In genomic region chr15:101600024-101600423, GRCh38 we compare ENCODE assay signal across 17 cellular contexts. TPM values are rescaled to one million over a fixed set of nuclear protein-coding genes. Genes with fewer than 3 reads are reported as not detected.
DNase-seq lines count a peak whose midpoint lies in the region; ATAC-seq and TF ChIP-seq lines count a peak whose summit lies in the region.
"Had no signal": no experiment of that assay in that cellular context is flagged by ENCODE, and none has a peak within 500 bp of the region (broad histone marks: within the 10 kb centered on the region; RNA-seq: fewer than 3 reads in every experiment).

No MANE protein-coding gene starts in this region.

- peaks cover 57% of the 10 kb centered on the region for H3K27me3 ChIP-seq in foreskin keratinocyte

- no peaks in the 10 kb centered on the region for H3K36me3 Mint-ChIP-seq in activated CD4-positive, alpha-beta T cell treated with anti-CD3 and anti-CD28 coated beads for 36 hours (ENCODE audit: low read depth)

- no peaks in the 10 kb centered on the region for H3K4me1 ChIP-seq in foreskin keratinocyte

- POLR2A ChIA-PET in activated CD4-positive, alpha-beta T cell treated with anti-CD3 and anti-CD28 coated beads for 36 hours (lab: Charles Lee): no interaction called here

- CTCF ChIA-PET in activated CD4-positive, alpha-beta T cell treated with anti-CD3 and anti-CD28 coated beads for 36 hours (lab: Charles Lee): no interaction called here

- no peak overlapping the region for H3K27ac Mint-ChIP-seq in activated CD4-positive, alpha-beta T cell treated with anti-CD3 and anti-CD28 coated beads for 36 hours
- H3K27ac Mint-ChIP-seq: CD4-positive, CD25-positive, alpha-beta regulatory T cell; IgD-negative memory B cell had no signal

- H3K4me3 Mint-ChIP-seq in activated CD4-positive, alpha-beta T cell treated with anti-CD3 and anti-CD28 coated beads for 36 hours: no peak overlapping the region
- H3K4me3 Mint-ChIP-seq: CD4-positive, CD25-positive, alpha-beta regulatory T cell; IgD-negative memory B cell had no signal

- peaks cover 48% of the 10 kb centered on the region for H3K27me3 Mint-ChIP-seq in activated CD4-positive, alpha-beta T cell treated with anti-CD3 and anti-CD28 coated beads for 36 hours

- no peaks in the 10 kb centered on the region for H3K4me1 Mint-ChIP-seq in activated CD4-positive, alpha-beta T cell treated with anti-CD3 and anti-CD28 coated beads for 36 hours
- H3K4me1 Mint-ChIP-seq: CD4-positive, CD25-positive, alpha-beta regulatory T cell; IgD-negative memory B cell had no signal

- H3K9me3 Mint-ChIP-seq in activated CD4-positive, alpha-beta T cell treated with anti-CD3 and anti-CD28 coated beads for 36 hours (ENCODE audit: low read depth): peaks cover 18% of the 10 kb centered on the region

- ATAC-seq in activated CD4-positive, alpha-beta T cell treated with anti-CD3 and anti-CD28 coated beads for 36 hours: peak; percentile 53
- ATAC-seq in foreskin keratinocyte (peak; percentile 55), left cardiac atrium (no peak), GM18502 (IDR thresholded peaks at IDR 0.05; ENCODE audit: poor library complexity, unreplicated experiment) (no peak), SK-N-SH treated with all-trans-retinoic acid at 6 μM for 48 hours (no peak), HG03139 (IDR thresholded peaks at IDR 0.05; ENCODE audit: unreplicated experiment) (no peak)

- DNase-seq in activated CD4-positive, alpha-beta T cell treated with anti-CD3 and anti-CD28 coated beads for 36 hours: no peak
- no peak for DNase-seq in activated CD4-positive, alpha-beta T cell treated with anti-CD3 and anti-CD28 coated beads, Interleukin-2, amount 50 U/mL, for 48 hours
- DNase-seq in NCI-H69 (lab: John Stamatoyannopoulos, UW): peak; percentile 49
- DNase-seq in foreskin keratinocyte: no peak
- DNase-seq in left cardiac atrium: no peak
- DNase-seq: AML-193, H7, NCI-H1048, NCI-H1694 treated with DMSO at 0.1 percent for 48 hours, NCI-H446, T-helper 1 cell had no signal

- TF ChIP-seq CTCF in foreskin keratinocyte (conservative IDR thresholded peaks at IDR 0.05): no peak

- H3K27ac ChIP-seq in foreskin keratinocyte: no peak overlapping the region
- H3K27ac ChIP-seq: RWPE1 had no signal

- intact Hi-C loops in activated CD4-positive, alpha-beta T cell treated with anti-CD3 and anti-CD28 coated beads for 36 hours (cut with DNase I, micrococcal nuclease): no loop called here
- intact Hi-C loops in left cardiac atrium (cut with DNase I): no loop called here

TF ChIP-seq in SK-N-SH treated with all-trans-retinoic acid at 6 μM for 48 hours, 23 proteins besides CTCF, POLR2A, EP300 and RAD21:
- no peak for TF ChIP-seq OSR1 (CRISPR knock-in tag; IDR thresholded peaks at IDR 0.05)
- no peak for TF ChIP-seq ZFP3 (CRISPR knock-in tag; IDR thresholded peaks at IDR 0.05)
- no peak for TF ChIP-seq ZNF70 (CRISPR knock-in tag; IDR thresholded peaks at IDR 0.05)
- TF ChIP-seq POU6F1 (CRISPR knock-in tag; IDR thresholded peaks at IDR 0.05; ENCODE audit: borderline replicate concordance, low read depth): no peak
- TF ChIP-seq PATZ1 (CRISPR knock-in tag; IDR thresholded peaks at IDR 0.05; ENCODE audit: borderline replicate concordance): no peak
- no peak for TF ChIP-seq ESRRG (CRISPR knock-in tag; IDR thresholded peaks at IDR 0.05)
- TF ChIP-seq TSHZ2 (CRISPR knock-in tag; IDR thresholded peaks at IDR 0.05): no peak
- TF ChIP-seq CREB5 (CRISPR knock-in tag; IDR thresholded peaks at IDR 0.05; ENCODE audit: low read depth): no peak
- TF ChIP-seq ZFP30 (CRISPR knock-in tag; IDR thresholded peaks at IDR 0.05): no peak
- no peak for TF ChIP-seq PPARA (CRISPR knock-in tag; IDR thresholded peaks at IDR 0.05; ENCODE audit: borderline replicate concordance)

RNA-seq across cellular contexts. Expression of gene TM2D3, which starts 52.2 kb away (rescaled TPM):
- 10 to 100 TPM; 34.3 to 35.9 TPM for total RNA-seq in activated CD4-positive, alpha-beta T cell treated with anti-CD3 and anti-CD28 coated beads for 36 hours
- total RNA-seq in foreskin keratinocyte: 36.4 and 39.5 TPM in 2 replicates
- polyA plus RNA-seq in foreskin keratinocyte: 36.8 and 37.5 TPM in 2 replicates
- total RNA-seq in left cardiac atrium: 10 to 100 TPM; 39.2 to 46.8 TPM

Comparison
In these comparisons a context has a peak if more than half of its experiments do, and no peak if none do; other contexts are left out.
1. ATAC-seq: peak in activated CD4-positive, alpha-beta T cell treated with anti-CD3 and anti-CD28 coated beads for 36 hours (single experiment) and foreskin keratinocyte (single experiment); none in left cardiac atrium (0 of 2), GM18502 (single experiment), SK-N-SH treated with all-trans-retinoic acid at 6 μM for 48 hours (single experiment) and HG03139 (single experiment).